ENCODE assay signal across 8 cellular contexts in the genomic region with DNA sequence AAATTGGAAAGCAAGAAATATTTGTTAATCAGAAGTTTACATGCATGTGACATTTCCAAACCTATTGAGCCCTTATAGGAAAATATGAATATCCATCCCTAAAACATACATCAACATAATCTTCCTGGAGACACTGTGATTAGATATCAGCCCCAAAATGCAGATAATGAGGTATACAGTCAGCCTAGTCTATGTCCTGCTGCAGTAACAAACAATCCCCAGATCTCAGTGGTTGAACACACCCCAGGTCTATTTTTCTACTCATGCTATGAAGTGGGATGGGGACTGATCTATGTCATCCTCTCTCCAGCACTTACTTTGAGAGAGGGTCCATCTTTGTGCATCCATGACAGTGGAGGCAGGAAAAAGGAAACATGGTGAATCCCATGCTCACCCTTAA.
"Had no signal": no experiment of that assay in that cellular context is flagged by ENCODE, and none has a peak within 500 bp of the region (broad histone marks: within the 10 kb centered on the region; RNA-seq: fewer than 3 reads in every experiment).

No MANE protein-coding gene starts in this region.

- FAIRE-seq: G401.6, GM12878, GM12891, GM12892, GM18507, GM19239 had no signal

- ATAC-seq: GM12878 had no signal

- H3K4me3 ChIP-seq: GM12878 had no signal

- DNase-seq: GDM1, GF-D8 had no signal
